ENCODE assay signal across 8 cellular contexts in the genomic region with DNA sequence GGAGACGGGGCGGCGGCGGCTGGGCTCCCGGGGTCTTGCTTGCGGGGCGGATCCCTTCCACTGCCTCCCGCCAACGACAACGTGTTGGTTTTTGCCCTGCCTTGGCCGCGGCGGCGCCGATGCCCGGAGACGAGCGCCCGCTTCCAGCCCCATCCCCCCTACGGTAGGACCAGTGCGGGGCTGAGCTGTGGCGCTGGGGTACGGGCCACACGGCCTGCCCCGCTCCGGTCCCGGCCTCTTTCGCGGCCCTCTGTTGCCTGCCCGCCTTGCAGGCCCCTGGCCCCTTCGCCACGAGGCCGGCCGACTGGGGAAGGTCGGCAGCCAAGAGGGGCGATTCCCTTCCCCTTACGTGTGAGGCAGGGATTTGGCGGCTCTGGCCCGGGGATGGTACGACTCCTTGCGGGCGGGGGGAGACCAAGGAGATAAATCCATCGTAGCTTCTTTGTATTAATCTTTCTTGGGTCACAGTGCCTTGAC. TPM values are rescaled to one million over a fixed set of nuclear protein-coding genes. Genes with fewer than 3 reads are reported as not detected.
DNase-seq lines count a peak whose midpoint lies in the region; ATAC-seq and TF ChIP-seq lines count a peak whose summit lies in the region.

No MANE protein-coding gene starts in this region.

- intact Hi-C loops in spleen (cut with DNase I; ENCODE audit: low total_unique reads): loop anchor here (5.0 kb wide), 1 partner anchor 92 kb away; the partner anchor contains the start of gene LIMK1

- 0 to 1% (median 1%) methylated on average over 23 to 43 of the region's 43 CpGs for WGBS in spleen, 5 donors

- H3K4me1 ChIP-seq in spleen: peaks cover 50 to 68% (median 60%) of the 10 kb centered on the region in 6 donors

- no peaks in the 10 kb centered on the region for H3K9me3 ChIP-seq in spleen

- TF ChIP-seq CTCF in brain microvascular endothelial cell (IDR thresholded peaks at IDR 0.05; ENCODE audit: low read depth, low read length, missing control alignments) (no peak), spleen (IDR thresholded peaks at IDR 0.05 in 8 of 11, conservative IDR thresholded peaks at IDR 0.05 in 3 of 11) (no peak)

- H3K27me3 ChIP-seq in brain microvascular endothelial cell (replicated peaks) (no peaks in the 10 kb centered on the region), spleen (replicated peaks in 1 of 7) (no peaks in the 10 kb centered on the region)

- DNase-seq in AG08395 (ENCODE audit: low spot score) (peak; percentile 30), SK-MEL-5 (ENCODE audit: low read depth, low spot score) (peak; percentile 55), brain microvascular endothelial cell (peak; percentile 24), iPS-NIHi11 (ENCODE audit: low spot score) (peak; percentile 57), spleen (no peak), SHP77 treated with DMSO at 0.1 percent for 48 hours (lab: John Stamatoyannopoulos, UW) (no peak)

- H3K4me3 ChIP-seq in brain microvascular endothelial cell (ENCODE audit: low read depth, low read length) (peak overlapping the region; percentile 83), spleen (peak overlapping the region; percentile 81 to 98 (median 90))

- TF ChIP-seq POLR2A in spleen (IDR thresholded peaks at IDR 0.05): no peak

- H3K36me3 ChIP-seq in brain microvascular endothelial cell (replicated peaks): peaks cover 11% of the 10 kb centered on the region
- H3K36me3 ChIP-seq in spleen: peaks cover 0 to 37% (median 5%) of the 10 kb centered on the region in 6 donors

- H3K27ac ChIP-seq in brain microvascular endothelial cell: peak overlapping the region; percentile 78
- peak overlapping the region; percentile 86 to 97 (median 94) for H3K27ac ChIP-seq in spleen

- in situ Hi-C loops in SK-MEL-5 (cut with HindIII; ENCODE audit: low pct_unique_long_range_greater_than_20kb, low sequenced_read_pairs) (loop anchor here (25.0 kb wide), 1 partner anchor 87 kb away; the partner anchor contains the start of gene LIMK1), brain microvascular endothelial cell (cut with HindIII; ENCODE audit: low pct_ligation_motif_present, low sequenced_read_pairs) (loop anchor here (25.0 kb wide), 1 partner anchor 312 kb away; the partner anchor contains the start of gene TMEM270)

- peak; percentile 23 for ATAC-seq in GM18868 (IDR thresholded peaks at IDR 0.05; ENCODE audit: unreplicated experiment)
- ATAC-seq in HG03108 (IDR thresholded peaks at IDR 0.05; ENCODE audit: unreplicated experiment): peak; percentile 7

RNA-seq across cellular contexts. Expression of gene EIF4H, which starts 0.5 kb away (rescaled TPM):
- total RNA-seq in SK-MEL-5 (2014; rRNA removed; shearing (Covaris generic)): 326 and 351 TPM in 2 replicates
- 323 and 367 TPM in 2 replicates for polyA plus RNA-seq in SK-MEL-5 (2015; cell fraction: cytosol; rRNA removed)
- polyA plus RNA-seq in SK-MEL-5 (2015; cell fraction: nucleus; rRNA removed): 130 and 160 TPM in 2 replicates
- 100 to 1,000 TPM; 179 to 224 (median 197) TPM for total RNA-seq in spleen
- 100 to 1,000 TPM in 1 of 3 donors, 10 to 100 TPM in 2; 75.5 to 133 (median 98.4) TPM for polyA plus RNA-seq in spleen

RNA-seq across cellular contexts. Expression of gene LAT2, which starts 35.2 kb away (rescaled TPM):
- 0.48 and 1.3 TPM in 2 replicates for total RNA-seq in SK-MEL-5 (2014; rRNA removed; shearing (Covaris generic))
- polyA plus RNA-seq in SK-MEL-5 (2015; cell fraction: cytosol; rRNA removed): 0.42 and 3.0 TPM in 2 replicates
- 1.6 and 1.8 TPM in 2 replicates for polyA plus RNA-seq in SK-MEL-5 (2015; cell fraction: nucleus; rRNA removed)
- 100 to 1,000 TPM in 1 of 7 donors, 10 to 100 TPM in 6; 58.9 to 100 (median 76.4) TPM for total RNA-seq in spleen
- 100 to 1,000 TPM; 108 to 130 (median 127) TPM for polyA plus RNA-seq in spleen

Comparison
In these comparisons a context has a peak if more than half of its experiments do, and no peak if none do; other contexts are left out.
1. DNase-seq: peak in AG08395 (single experiment), SK-MEL-5 (single experiment), brain microvascular endothelial cell (single experiment) and iPS-NIHi11 (single experiment); none in spleen (single experiment) and SHP77 treated with DMSO at 0.1 percent for 48 hours (single experiment).
2. RNA of gene LAT2, which starts 35.2 kb away (total RNA-seq): 58.9 to 100 TPM in spleen; 0.48 to 1.3 TPM in SK-MEL-5; every median in the first group is over 10 times any median in the second.